24 cellular contexts compared by ENCODE assay signal in genomic region chr14:104769324-104770071, GRCh38. TPM values are rescaled to one million over a fixed set of nuclear protein-coding genes. Genes with fewer than 3 reads are reported as not detected.
DNase-seq lines count a peak whose midpoint lies in the region; ATAC-seq, FAIRE-seq and TF ChIP-seq lines count a peak whose summit lies in the region.
"Had no signal": no experiment of that assay in that cellular context is flagged by ENCODE, and none has a peak within 500 bp of the region (broad histone marks: within the 10 kb centered on the region; RNA-seq: fewer than 3 reads in every experiment).

No MANE protein-coding gene starts in this region.

- no peaks in the 10 kb centered on the region for H3K27me3 Mint-ChIP-seq in CD4-positive, alpha-beta memory T cell
- H3K27me3 Mint-ChIP-seq in activated naive CD8-positive, alpha-beta T cell treated with anti-CD3 and anti-CD28 coated beads, Interleukin-2, amount 50 U/mL, for 24 hours = no peaks in the 10 kb centered on the region
- H3K27me3 Mint-ChIP-seq in mesothelial cell of epicardium (ENCODE audit: low read depth) = no peaks in the 10 kb centered on the region
- H3K27me3 Mint-ChIP-seq: activated CD4-positive, alpha-beta memory T cell treated with anti-CD3 and anti-CD28 coated beads for 36 hours; activated naive CD4-positive, alpha-beta T cell treated with anti-CD3 and anti-CD28 coated beads, Interleukin-2, amount 50 U/mL, for 24 hours; natural killer cell treated with Interleukin-12 subunit alpha and Interleukin-12 subunit beta and Interleukin-15 and Interleukin-18, amount 100 ng/mL, for 72 hours; stimulated activated naive CD8-positive, alpha-beta T cell treated with anti-CD3 and anti-CD28 coated beads, Interleukin-15, Interleukin-2, amounts not matched to agents 100 ng/mL and 50 ng/mL, for 24 hours had no signal

- no peaks in the 10 kb centered on the region for H3K9me3 ChIP-seq in CD4-positive, alpha-beta memory T cell (ENCODE audit: control insufficient read depth in 1 of 2, low read length in 2 of 2)
- no peaks in the 10 kb centered on the region for H3K9me3 ChIP-seq in HEK293 (ENCODE audit: control insufficient read depth, insufficient read depth, low read depth, low read length)
- no peaks in the 10 kb centered on the region for H3K9me3 ChIP-seq in HAP-1
- H3K9me3 ChIP-seq: prostate gland had no signal

- CTCF ChIA-PET in CD4-positive, alpha-beta memory T cell (lab: Charles Lee; ENCODE audit: partially characterized antibody) = interaction anchor here (1.0 to 10.5 kb wide), 12 partner anchors 8 to 101 kb away, joined by 3 to 144 read pairs (median 6); partner anchors contain the start of gene SIVA1
- CTCF ChIA-PET in HEK293 (lab: Yijun Ruan, JAX) = interaction anchor here (0.9 to 3.7 kb wide), 12 partner anchors 10 to 138 kb away, joined by 3 to 57 read pairs (median 5); no protein-coding TSS in a partner anchor

- H3K27ac ChIP-seq in CD4-positive, alpha-beta memory T cell (ENCODE audit: low read depth, low read length) = no peak overlapping the region
- H3K27ac ChIP-seq in HEK293 (ENCODE audit: extremely low read depth, low read depth, low read length) = no peak overlapping the region

- H3K4me1 Mint-ChIP-seq in CD4-positive, alpha-beta memory T cell = peaks cover 0 to 4% (median under 1%) of the 10 kb centered on the region in 4 donors
- H3K4me1 Mint-ChIP-seq in activated naive CD8-positive, alpha-beta T cell treated with anti-CD3 and anti-CD28 coated beads, Interleukin-2, amount 50 U/mL, for 24 hours = peaks cover 16% of the 10 kb centered on the region
- H3K4me1 Mint-ChIP-seq in mesothelial cell of epicardium = peaks cover 19% of the 10 kb centered on the region
- H3K4me1 Mint-ChIP-seq: activated naive CD4-positive, alpha-beta T cell treated with anti-CD3 and anti-CD28 coated beads, Interleukin-2, amount 50 U/mL, for 24 hours had no signal

- no peaks in the 10 kb centered on the region for H3K9me3 Mint-ChIP-seq in CD4-positive, alpha-beta memory T cell
- H3K9me3 Mint-ChIP-seq in activated naive CD8-positive, alpha-beta T cell treated with anti-CD3 and anti-CD28 coated beads, Interleukin-2, amount 50 U/mL, for 24 hours = no peaks in the 10 kb centered on the region
- H3K9me3 Mint-ChIP-seq in mesothelial cell of epicardium = peaks cover 12% of the 10 kb centered on the region
- H3K9me3 Mint-ChIP-seq: activated naive CD4-positive, alpha-beta T cell treated with anti-CD3 and anti-CD28 coated beads, Interleukin-2, amount 50 U/mL, for 24 hours; natural killer cell treated with Interleukin-12 subunit alpha and Interleukin-12 subunit beta and Interleukin-15 and Interleukin-18, amount 100 ng/mL, for 72 hours had no signal

- no peak for DNase-seq in CD4-positive, alpha-beta memory T cell
- peak; percentile 17 for DNase-seq in activated naive CD8-positive, alpha-beta T cell treated with anti-CD3 and anti-CD28 coated beads, Interleukin-2, amount 50 U/mL, for 24 hours
- no peak for DNase-seq in mesothelial cell of epicardium (ENCODE audit: low spot score in 2 of 2, unreplicated experiment in 2 of 2)
- DNase-seq in anterior cingulate cortex (lab: John Stamatoyannopoulos, UW) = no peak
- DNase-seq in GM19239 (ENCODE audit: insufficient read length, low spot score) = no peak
- DNase-seq in HAP-1 (ENCODE audit: low spot score in 2 of 2) = no peak
- DNase-seq: activated CD4-positive, alpha-beta memory T cell treated with anti-CD3 and anti-CD28 coated beads for 36 hours; activated T-cell treated with anti-CD3 and anti-CD28 coated beads, Interleukin-2, amount 50 U/mL, for 1 hour; AML-193; head of caudate nucleus; midbrain; NCI-H1048; NCI-H2227 treated with DMSO at 0.1 percent for 48 hours; NCI-H774; stimulated activated CD4-positive, alpha-beta T cell treated with anti-CD3 and anti-CD28 coated beads, Interleukin-2, amount 100 ng/mL, for 24 hours; T-helper 2 cell had no signal

- no peak for TF ChIP-seq CTCF in HEK293 (tag by site-specific recombination; IDR thresholded peaks at IDR 0.05)
- no peak for TF ChIP-seq CTCF in mesothelial cell of epicardium (IDR thresholded peaks at IDR 0.05; ENCODE audit: unreplicated experiment)

- peaks cover 14 to 19% of the 10 kb centered on the region in 2 donors for H3K36me3 Mint-ChIP-seq in CD4-positive, alpha-beta memory T cell
- peaks cover 26% of the 10 kb centered on the region for H3K36me3 Mint-ChIP-seq in activated naive CD8-positive, alpha-beta T cell treated with anti-CD3 and anti-CD28 coated beads, Interleukin-2, amount 50 U/mL, for 24 hours (ENCODE audit: low read depth)
- H3K36me3 Mint-ChIP-seq in mesothelial cell of epicardium = peaks cover 37% of the 10 kb centered on the region
- H3K36me3 Mint-ChIP-seq: natural killer cell treated with Interleukin-12 subunit alpha and Interleukin-12 subunit beta and Interleukin-15 and Interleukin-18, amount 100 ng/mL, for 72 hours had no signal

- POLR2A ChIA-PET in CD4-positive, alpha-beta memory T cell (lab: Charles Lee; ENCODE audit: partially characterized antibody) = interaction anchor here (0.9 to 1.8 kb wide), 6 partner anchors 8 to 57 kb away, joined by 3 to 30 read pairs (median 7); partner anchors contain the start of gene SIVA1
- POLR2A ChIA-PET in HEK293 (lab: Yijun Ruan, JAX) = interaction anchor here (1.3 to 1.7 kb wide), 5 partner anchors 17 to 56 kb away, joined by 3 to 14 read pairs (median 7); partner anchors contain the start of gene SIVA1

- no peak overlapping the region for H3K4me3 ChIP-seq in CD4-positive, alpha-beta memory T cell (ENCODE audit: low read length in 2 of 2)
- no peak overlapping the region for H3K4me3 ChIP-seq in HEK293 (ENCODE audit: low read depth, low read length)
- no peak overlapping the region for H3K4me3 ChIP-seq in HAP-1
- H3K4me3 ChIP-seq: prostate gland had no signal

- no peak overlapping the region for H3K4me3 Mint-ChIP-seq in CD4-positive, alpha-beta memory T cell
- H3K4me3 Mint-ChIP-seq in activated naive CD8-positive, alpha-beta T cell treated with anti-CD3 and anti-CD28 coated beads, Interleukin-2, amount 50 U/mL, for 24 hours = no peak overlapping the region
- H3K4me3 Mint-ChIP-seq in mesothelial cell of epicardium = no peak overlapping the region
- H3K4me3 Mint-ChIP-seq: activated CD4-positive, alpha-beta memory T cell treated with anti-CD3 and anti-CD28 coated beads for 36 hours; activated naive CD4-positive, alpha-beta T cell treated with anti-CD3 and anti-CD28 coated beads, Interleukin-2, amount 50 U/mL, for 24 hours; natural killer cell treated with Interleukin-12 subunit alpha and Interleukin-12 subunit beta and Interleukin-15 and Interleukin-18, amount 100 ng/mL, for 72 hours; stimulated activated naive CD8-positive, alpha-beta T cell treated with anti-CD3 and anti-CD28 coated beads, Interleukin-15, Interleukin-2, amounts not matched to agents 100 ng/mL and 50 ng/mL, for 24 hours had no signal

- peaks cover 13% of the 10 kb centered on the region for H3K36me3 ChIP-seq in CD4-positive, alpha-beta memory T cell (ENCODE audit: insufficient read depth, low read length)
- H3K36me3 ChIP-seq in HEK293 (ENCODE audit: control insufficient read depth in 2 of 2, insufficient read depth in 1 of 2, low read length in 2 of 2) (peaks cover 0 to 49% of the 10 kb centered on the region in 2 experiments; a peak in 2 of 3 replicates), HAP-1 (replicated peaks) (peaks cover 40% of the 10 kb centered on the region)

- H3K4me1 ChIP-seq in CD4-positive, alpha-beta memory T cell (ENCODE audit: insufficient read depth, low read length) = peaks cover 3% of the 10 kb centered on the region
- H3K4me1 ChIP-seq in HEK293 (ENCODE audit: control insufficient read depth, insufficient read depth, low read length) (peaks cover 4% of the 10 kb centered on the region; the same call in 1 of the 2 replicates), HAP-1 (peaks cover 4% of the 10 kb centered on the region)

- no peak for ATAC-seq in activated naive CD8-positive, alpha-beta T cell treated with anti-CD3 and anti-CD28 coated beads, Interleukin-2, amount 50 U/mL, for 24 hours
- no peak for ATAC-seq in HG03354 (IDR thresholded peaks at IDR 0.05; ENCODE audit: poor library complexity, severe bottlenecking, unreplicated experiment)

- in situ Hi-C loops in HAP-1 (cut with MboI; ENCODE audit: low sequenced_read_pairs) = no loop called here

- H3K27ac Mint-ChIP-seq in CD4-positive, alpha-beta memory T cell = peak overlapping the region in 5 of 7 donors; percentile 11 to 59 (median 36)
- H3K27ac Mint-ChIP-seq in activated naive CD8-positive, alpha-beta T cell treated with anti-CD3 and anti-CD28 coated beads, Interleukin-2, amount 50 U/mL, for 24 hours = peak overlapping the region; percentile 46
- peak overlapping the region; percentile 56 for H3K27ac Mint-ChIP-seq in mesothelial cell of epicardium
- H3K27ac Mint-ChIP-seq: activated CD4-positive, alpha-beta memory T cell treated with anti-CD3 and anti-CD28 coated beads for 36 hours; activated naive CD4-positive, alpha-beta T cell treated with anti-CD3 and anti-CD28 coated beads, Interleukin-2, amount 50 U/mL, for 24 hours; natural killer cell treated with Interleukin-12 subunit alpha and Interleukin-12 subunit beta and Interleukin-15 and Interleukin-18, amount 100 ng/mL, for 72 hours; stimulated activated naive CD8-positive, alpha-beta T cell treated with anti-CD3 and anti-CD28 coated beads, Interleukin-15, Interleukin-2, amounts not matched to agents 100 ng/mL and 50 ng/mL, for 24 hours had no signal

- H3K27me3 ChIP-seq in CD4-positive, alpha-beta memory T cell (ENCODE audit: insufficient read depth, low read length) = no peaks in the 10 kb centered on the region
- H3K27me3 ChIP-seq in HAP-1 (ENCODE audit: low read depth) = no peaks in the 10 kb centered on the region

- no peak for FAIRE-seq in GM19239 (lab: Jason Lieb, UNC)
- FAIRE-seq: colon, GM18507 had no signal

- intact Hi-C loops in CD4-positive, alpha-beta memory T cell (cut with micrococcal nuclease) = loop anchor here (2.0 kb wide), 1 partner anchor 31 kb away; the partner anchor contains the start of gene ZBTB42

TF ChIP-seq in HEK293, 187 proteins besides CTCF, POLR2A, EP300 and RAD21 (continues in another document):
- no peak for TF ChIP-seq ZNF426 (tag by site-specific recombination; IDR thresholded peaks at IDR 0.05)
- no peak for TF ChIP-seq SP3 (tag by site-specific recombination; IDR thresholded peaks at IDR 0.05)

RNA-seq across cellular contexts. Expression of gene SIVA1, which starts 16.6 kb away (rescaled TPM):
- 10 to 100 TPM; 69.3 to 80.2 TPM for total RNA-seq in CD4-positive, alpha-beta memory T cell
- polyA plus RNA-seq in CD4-positive, alpha-beta memory T cell = 100 to 1,000 TPM; 208 to 266 TPM
- 68.7 to 70.9 TPM (median 70.9 TPM) in 3 replicates for total RNA-seq in mesothelial cell of epicardium

RNA-seq across cellular contexts. Expression of gene AKT1, which starts 26.1 kb away (rescaled TPM):
- 10 to 100 TPM; 88.7 to 90.5 TPM for total RNA-seq in CD4-positive, alpha-beta memory T cell
- polyA plus RNA-seq in CD4-positive, alpha-beta memory T cell = 10 to 100 TPM in 1 of 2 donors, 1 to 10 TPM in 1; 5.3 to 23.5 TPM
- 116 to 122 TPM (median 117 TPM) in 3 replicates for total RNA-seq in mesothelial cell of epicardium

RNA-seq across cellular contexts. Expression of gene ZBTB42, which starts 31.4 kb away (rescaled TPM):
- total RNA-seq in CD4-positive, alpha-beta memory T cell = 10 to 100 TPM; 11.6 to 12.3 TPM
- 1 to 10 TPM; 2.0 to 2.1 TPM for polyA plus RNA-seq in CD4-positive, alpha-beta memory T cell
- total RNA-seq in mesothelial cell of epicardium = 5.8 to 6.7 TPM (median 6.2 TPM) in 3 replicates

RNA-seq across cellular contexts. Expression of gene ADSS1, which starts 45.5 kb away (rescaled TPM):
- 1 to 10 TPM; 1.5 TPM for total RNA-seq in CD4-positive, alpha-beta memory T cell
- polyA plus RNA-seq in CD4-positive, alpha-beta memory T cell = 1 to 10 TPM in 1 of 2 donors, under 1 TPM in 1; 0.16 to 1.8 TPM
- 14.1 to 17.1 TPM (median 14.4 TPM) in 3 replicates for total RNA-seq in mesothelial cell of epicardium
